ENCODE assay signal across 8 cellular contexts in the genomic region with DNA sequence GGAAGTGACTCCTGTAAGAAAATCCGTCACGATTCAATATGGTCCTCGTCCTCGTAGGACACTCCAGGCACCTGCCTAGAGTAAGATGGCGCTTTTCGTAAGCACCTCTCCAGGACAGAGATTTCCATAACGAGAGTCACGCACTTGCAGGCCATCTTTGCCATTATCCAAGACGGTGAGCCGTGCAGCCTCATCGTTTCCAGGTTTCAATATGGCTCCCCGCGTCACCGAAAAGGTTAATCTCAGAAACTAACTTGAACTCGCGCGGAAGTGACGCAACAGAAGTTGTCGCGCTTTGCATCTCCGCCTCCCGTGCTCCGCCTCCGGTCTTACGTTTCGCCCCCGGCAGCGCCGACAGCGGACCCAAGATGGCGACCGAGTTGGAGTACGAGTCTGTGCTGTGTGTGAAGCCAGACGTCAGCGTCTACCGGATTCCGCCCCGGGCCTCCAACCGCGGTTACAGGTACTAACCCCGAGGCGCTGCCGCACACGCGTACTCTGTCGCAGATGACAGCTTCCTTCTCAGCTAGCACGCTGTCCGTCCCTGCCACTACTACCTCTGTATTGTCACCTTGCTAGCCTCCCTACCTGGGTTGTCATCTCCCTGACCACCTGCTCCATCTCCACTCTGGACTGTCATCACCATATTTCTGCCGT.
A peak's percentile ranks its signal among the peaks of the same experiment; 100 is the strongest.
DNase-seq lines count a peak whose midpoint lies in the region; ATAC-seq lines count a peak whose summit lies in the region.

NECAP1 (plus strand) TSS at position 354 of the 657 bp plus-strand sequence; CDS start at position 369, 15 bp downstream.

- peak within 1 kb of the TSS; percentile 99 for H3K27ac ChIP-seq in cingulate gyrus (ENCODE audit: low read depth, low read length)

- ATAC-seq in HG03442 (IDR thresholded peaks at IDR 0.05; ENCODE audit: unreplicated experiment): peak; percentile 88

- DNase-seq in Ammon's horn (ENCODE audit: low spot score) (peak; percentile 99), GM19238 (ENCODE audit: insufficient read length, low spot score) (peak; percentile 68), NCI-H524 (lab: John Stamatoyannopoulos, UW) (peak; percentile 94 to 97), kidney glomerular epithelial cell (lab: John Stamatoyannopoulos, UW) (peak; percentile 94)
- peak; percentile 94 for DNase-seq in activated CD4-positive, alpha-beta T cell treated with anti-CD3 and anti-CD28 coated beads for 4 hours
- peak; percentile 78 to 81 for DNase-seq in stimulated activated CD4-positive, alpha-beta T cell treated with anti-CD3 and anti-CD28 coated beads, Interleukin-1b, Interleukin-23, amount 100 ng/mL, for 1 hour (ENCODE audit: low read depth in 2 of 2)

Comparison
In these comparisons a context has a peak if more than half of its experiments do, and no peak if none do; other contexts are left out.
1. Peak in every context shown above with its lines: DNase-seq, ATAC-seq and H3K27ac ChIP-seq.